ENCODE assay signal across 31 cellular contexts in genomic region chr16:73966851-73967250, GRCh38.
"Had no signal": no experiment of that assay in that cellular context is flagged by ENCODE, and none has a peak within 500 bp of the region (broad histone marks: within the 10 kb centered on the region; RNA-seq: fewer than 3 reads in every experiment).

No MANE protein-coding gene starts in this region.

- ATAC-seq: activated CD4-positive, alpha-beta T cell treated with anti-CD3 and anti-CD28 coated beads for 36 hours; activated CD4-positive, CD25-positive, alpha-beta regulatory T cell treated with anti-CD3 and anti-CD28 coated beads, Interleukin-2, amount 50 U/mL, for 24 hours; activated CD8-positive, alpha-beta T cell treated with anti-CD3 and anti-CD28 coated beads, Interleukin-2, amount 10 ng/mL, durations not matched to agents 7 days and 5 days; WTC11 had no signal

- H3K4me3 ChIP-seq: ascending aorta, cardiac muscle cell, SK-N-MC had no signal

- H3K4me1 ChIP-seq: ascending aorta had no signal

- H3K36me3 Mint-ChIP-seq: activated naive CD4-positive, alpha-beta T cell treated with anti-CD3 and anti-CD28 coated beads, Interleukin-2, amount 50 U/mL, for 24 hours; activated naive CD8-positive, alpha-beta T cell treated with anti-CD3 and anti-CD28 coated beads, Interleukin-2, amount 10 ng/mL, durations not matched to agents 7 days and 5 days had no signal

- H3K4me1 Mint-ChIP-seq: activated CD4-positive, alpha-beta T cell treated with anti-CD3 and anti-CD28 coated beads for 36 hours; activated CD4-positive, alpha-beta T cell treated with anti-CD3 and anti-CD28 coated beads, Interleukin-2, amount 10 ng/mL, durations not matched to agents 7 days and 5 days; activated naive CD4-positive, alpha-beta T cell treated with anti-CD3 and anti-CD28 coated beads, Interleukin-2, amount 50 U/mL, for 24 hours; activated naive CD8-positive, alpha-beta T cell treated with anti-CD3 and anti-CD28 coated beads, Interleukin-2, amount 10 ng/mL, durations not matched to agents 7 days and 5 days; central memory CD8-positive, alpha-beta T cell had no signal

- H3K27me3 Mint-ChIP-seq: activated CD4-positive, alpha-beta T cell treated with anti-CD3 and anti-CD28 coated beads for 36 hours; activated CD4-positive, alpha-beta T cell treated with anti-CD3 and anti-CD28 coated beads, Interleukin-2, amount 10 ng/mL, durations not matched to agents 7 days and 5 days; activated naive CD4-positive, alpha-beta T cell treated with anti-CD3 and anti-CD28 coated beads, Interleukin-2, amount 50 U/mL, for 24 hours; activated naive CD8-positive, alpha-beta T cell treated with anti-CD3 and anti-CD28 coated beads, Interleukin-2, amount 10 ng/mL, durations not matched to agents 7 days and 5 days; activated T-cell treated with anti-CD3 and anti-CD28 coated beads, Interleukin-2, amount 50 U/mL, for 24 hours; central memory CD8-positive, alpha-beta T cell had no signal

- H3K9me3 ChIP-seq: ascending aorta had no signal

- H3K36me3 ChIP-seq: ascending aorta, cardiac muscle cell had no signal

- H3K27ac Mint-ChIP-seq: activated CD4-positive, alpha-beta T cell treated with anti-CD3 and anti-CD28 coated beads for 36 hours; activated CD4-positive, alpha-beta T cell treated with anti-CD3 and anti-CD28 coated beads, Interleukin-2, amount 10 ng/mL, durations not matched to agents 7 days and 5 days; activated CD8-positive, alpha-beta T cell treated with anti-CD3 and anti-CD28 coated beads, Interleukin-2, amount 10 ng/mL, durations not matched to agents 7 days and 5 days; activated naive CD4-positive, alpha-beta T cell treated with anti-CD3 and anti-CD28 coated beads, Interleukin-2, amount 50 U/mL, for 24 hours; activated naive CD8-positive, alpha-beta T cell treated with anti-CD3 and anti-CD28 coated beads, Interleukin-2, amount 10 ng/mL, durations not matched to agents 7 days and 5 days; activated T-cell treated with anti-CD3 and anti-CD28 coated beads, Interleukin-2, amount 50 U/mL, for 24 hours; activated T-helper 2 cell treated with anti-CD3 and anti-CD28 coated beads, Interferon-gamma antibody, Interleukin-2, Interleukin-4, amounts not matched to agents 10 μg/mL and 5 μg/mL and 100 μg/mL, durations not matched to agents 14 hours and 24 hours and 36 hours; T-helper 1 cell treated with Interleukin-12 subunit alpha and Interleukin-12 subunit beta and Interleukin-4 antibody, amounts not matched to agents 30 μg/mL and 1 μg/mL, for 36 hours; T-helper 2 cell treated with Interferon-gamma antibody and Interleukin-4, amounts not matched to agents 5 μg/mL and 100 μg/mL, for 36 hours; WTC11 had no signal

- H3K4me3 Mint-ChIP-seq: activated CD4-positive, alpha-beta T cell treated with anti-CD3 and anti-CD28 coated beads for 36 hours; activated CD4-positive, alpha-beta T cell treated with anti-CD3 and anti-CD28 coated beads, Interleukin-2, amount 10 ng/mL, durations not matched to agents 7 days and 5 days; activated CD8-positive, alpha-beta T cell treated with anti-CD3 and anti-CD28 coated beads, Interleukin-2, amount 10 ng/mL, durations not matched to agents 7 days and 5 days; activated naive CD4-positive, alpha-beta T cell treated with anti-CD3 and anti-CD28 coated beads, Interleukin-2, amount 50 U/mL, for 24 hours; activated naive CD8-positive, alpha-beta T cell treated with anti-CD3 and anti-CD28 coated beads, Interleukin-2, amount 10 ng/mL, durations not matched to agents 7 days and 5 days; activated T-cell treated with anti-CD3 and anti-CD28 coated beads, Interleukin-2, amount 50 U/mL, for 24 hours; central memory CD8-positive, alpha-beta T cell; T-helper 1 cell treated with Interleukin-12 subunit alpha and Interleukin-12 subunit beta and Interleukin-4 antibody, amounts not matched to agents 30 μg/mL and 1 μg/mL, for 36 hours; T-helper 2 cell treated with Interferon-gamma antibody and Interleukin-4, amounts not matched to agents 5 μg/mL and 100 μg/mL, for 36 hours; WTC11 had no signal

- H3K27me3 ChIP-seq: ascending aorta, cardiac muscle cell had no signal

- H3K9me3 Mint-ChIP-seq: activated naive CD8-positive, alpha-beta T cell treated with anti-CD3 and anti-CD28 coated beads, Interleukin-2, amount 10 ng/mL, durations not matched to agents 7 days and 5 days; activated T-cell treated with anti-CD3 and anti-CD28 coated beads, Interleukin-2, amount 50 U/mL, for 24 hours; activated T-helper 2 cell treated with anti-CD3 and anti-CD28 coated beads, Interferon-gamma antibody, Interleukin-2, Interleukin-4, amounts not matched to agents 10 μg/mL and 5 μg/mL and 100 μg/mL, durations not matched to agents 14 hours and 24 hours and 36 hours; central memory CD8-positive, alpha-beta T cell had no signal

- DNase-seq: activated CD4-positive, alpha-beta T cell treated with anti-CD3 and anti-CD28 coated beads for 36 hours; activated CD4-positive, alpha-beta T cell treated with anti-CD3 and anti-CD28 coated beads, Interleukin-2, amount 10 ng/mL, durations not matched to agents 7 days and 5 days; activated CD4-positive, alpha-beta T cell treated with anti-CD3 and anti-CD28 coated beads, Interleukin-2, amount 50 U/mL, for 48 hours; activated CD8-positive, alpha-beta T cell treated with anti-CD3 and anti-CD28 coated beads, Interleukin-2, amount 10 ng/mL, durations not matched to agents 7 days and 5 days; activated gamma-delta T cell; activated naive CD4-positive, alpha-beta T cell treated with Interleukin-2 at 50 U/mL for 16 hours; activated naive CD8-positive, alpha-beta T cell treated with anti-CD3 and anti-CD28 coated beads, Interleukin-2, amount 10 ng/mL, durations not matched to agents 7 days and 5 days; activated T-cell treated with anti-CD3 and anti-CD28 coated beads, Interleukin-2, amount 50 U/mL, for 24 hours; amygdala; Karpas-422; NCI-H1048; NCI-H1417; NCI-H146; NCI-H187; NCI-H2029 treated with DMSO at 0.1 percent for 48 hours; NCI-H2107; NCI-H2171; NCI-H510A; NCI-H526; NCI-H748 treated with DMSO at 0.1 percent for 48 hours; Right ventricle myocardium superior had no signal

- H3K27ac ChIP-seq: ascending aorta, cardiac muscle cell, SK-N-MC had no signal
